ENCODE assay signal across 1 cellular context in genomic region chr3:141397996-141398395, GRCh38.
TF ChIP-seq lines count a peak whose summit lies in the region.

No MANE protein-coding gene starts in this region.

TF ChIP-seq in GM12878, 131 proteins besides CTCF, POLR2A, EP300 and RAD21 (continued from another document):
- no peak for TF ChIP-seq IRF4 (IDR thresholded peaks at IDR 0.05; ENCODE audit: low read depth, low read length)
- no peak for TF ChIP-seq IRF3 (IDR thresholded peaks at IDR 0.05)
